9 cellular contexts compared by ENCODE assay signal in genomic region chr10:22246680-22247391, GRCh38. TPM values are rescaled to one million over a fixed set of nuclear protein-coding genes. Genes with fewer than 3 reads are reported as not detected.
DNase-seq lines count a peak whose midpoint lies in the region; ATAC-seq and TF ChIP-seq lines count a peak whose summit lies in the region.
"Had no signal": no experiment of that assay in that cellular context is flagged by ENCODE, and none has a peak within 500 bp of the region (broad histone marks: within the 10 kb centered on the region; RNA-seq: fewer than 3 reads in every experiment).

No MANE protein-coding gene starts in this region.

- H3K27me3 Mint-ChIP-seq in CD8-positive, alpha-beta T cell (ENCODE audit: low read depth) = peaks cover 19% of the 10 kb centered on the region
- H3K27me3 Mint-ChIP-seq in activated naive CD8-positive, alpha-beta T cell treated with anti-CD3 and anti-CD28 coated beads for 36 hours = peaks cover 14% of the 10 kb centered on the region

- peaks cover 2% of the 10 kb centered on the region for H3K36me3 Mint-ChIP-seq in CD8-positive, alpha-beta T cell
- peaks cover 21% of the 10 kb centered on the region for H3K36me3 Mint-ChIP-seq in activated naive CD8-positive, alpha-beta T cell treated with anti-CD3 and anti-CD28 coated beads for 36 hours

- no peak for TF ChIP-seq CTCF in CD8-positive, alpha-beta T cell (IDR thresholded peaks at IDR 0.05)
- no peak for TF ChIP-seq CTCF in lung (IDR thresholded peaks at IDR 0.05; ENCODE audit: control extremely low read depth, extremely low read depth)
- no peak for TF ChIP-seq CTCF in dorsolateral prefrontal cortex (IDR thresholded peaks at IDR 0.05 in 54 of 56, conservative IDR thresholded peaks at IDR 0.05 in 2 of 56; ENCODE audit: low read depth in 1 of 56, partially characterized antibody in 56 of 56)

- WGBS in lung, 2 donors = 53 to 64% methylated on average over 3 of the region's 3 CpGs

- no peaks in the 10 kb centered on the region for H3K27me3 ChIP-seq in CD8-positive, alpha-beta T cell (ENCODE audit: insufficient read depth, low read length)
- H3K27me3 ChIP-seq in lung (ENCODE audit: control insufficient read depth, insufficient read depth) = no peaks in the 10 kb centered on the region
- no peaks in the 10 kb centered on the region for H3K27me3 ChIP-seq in dorsolateral prefrontal cortex

- POLR2A ChIA-PET in CD8-positive, alpha-beta T cell (lab: Charles Lee) = interaction anchor here (0.6 kb wide), 1 partner anchor 280 kb away, joined by 3 read pairs; no protein-coding TSS in a partner anchor

- no peaks in the 10 kb centered on the region for H3K36me3 ChIP-seq in CD8-positive, alpha-beta T cell (ENCODE audit: insufficient read depth, low read length)
- H3K36me3 ChIP-seq in lung (ENCODE audit: control insufficient read depth in 2 of 2, insufficient read depth in 2 of 2, low read length in 2 of 2) = no peaks in the 10 kb centered on the region

- ATAC-seq in CD8-positive, alpha-beta T cell = peak; percentile 67
- ATAC-seq in lung (ENCODE audit: insufficient read depth, low FRiP score) = peak; percentile 68

- H3K9me3 Mint-ChIP-seq in CD8-positive, alpha-beta T cell = no peaks in the 10 kb centered on the region
- H3K9me3 Mint-ChIP-seq in activated naive CD8-positive, alpha-beta T cell treated with anti-CD3 and anti-CD28 coated beads for 36 hours = peaks cover 6% of the 10 kb centered on the region

- H3K4me3 ChIP-seq in CD8-positive, alpha-beta T cell (ENCODE audit: low read depth, low read length) = no peak overlapping the region
- H3K4me3 ChIP-seq in lung = no peak overlapping the region
- H3K4me3 ChIP-seq in dorsolateral prefrontal cortex = no peak overlapping the region

- H3K4me1 ChIP-seq in CD8-positive, alpha-beta T cell (ENCODE audit: insufficient read depth, low read length) = no peaks in the 10 kb centered on the region
- H3K4me1 ChIP-seq in lung (ENCODE audit: control insufficient read depth in 2 of 2, insufficient read depth in 2 of 2, low read length in 2 of 2) = no peaks in the 10 kb centered on the region

- H3K27ac ChIP-seq in CD8-positive, alpha-beta T cell (ENCODE audit: low read depth, low read length) = no peak overlapping the region
- H3K27ac ChIP-seq in lung (ENCODE audit: low read depth in 1 of 2, low read length in 1 of 2) = peak overlapping the region in 1 of 2 donors; percentile 26
- H3K27ac ChIP-seq in dorsolateral prefrontal cortex = peak overlapping the region in 4 of 59 donors; percentile 0 to 57 (median 11)

- CTCF ChIA-PET in CD8-positive, alpha-beta T cell (lab: Charles Lee) = no interaction called here

- intact Hi-C loops in CD8-positive, alpha-beta T cell (cut with DNase I, micrococcal nuclease) = loop anchor here in 1 of 2 experiments (1.0 kb wide), 1 partner anchor 18 kb away; no protein-coding TSS in a partner anchor
- intact Hi-C loops in dorsolateral prefrontal cortex (cut with DNase I) = no loop called here

- peaks cover 17% of the 10 kb centered on the region for H3K4me1 Mint-ChIP-seq in CD8-positive, alpha-beta T cell (ENCODE audit: low read depth)
- H3K4me1 Mint-ChIP-seq in activated naive CD8-positive, alpha-beta T cell treated with anti-CD3 and anti-CD28 coated beads for 36 hours = peaks cover 40% of the 10 kb centered on the region

- peak in 3 of 7 experiments; percentile 20 to 42 (median 22) for DNase-seq in CD8-positive, alpha-beta T cell
- DNase-seq in NCI-H226 (peak; percentile 97), lung (ENCODE audit: low spot score) (no peak), GDM1 (lab: John Stamatoyannopoulos, UW) (no peak), dorsolateral prefrontal cortex (no peak), OCI-M2 (lab: John Stamatoyannopoulos, UW; ENCODE audit: unreplicated experiment) (no peak), foreskin melanocyte (no peak)
- peak; percentile 55 for DNase-seq in activated naive CD8-positive, alpha-beta T cell treated with anti-CD3 and anti-CD28 coated beads for 36 hours

- no peaks in the 10 kb centered on the region for H3K9me3 ChIP-seq in CD8-positive, alpha-beta T cell (ENCODE audit: low read length)
- no peaks in the 10 kb centered on the region for H3K9me3 ChIP-seq in lung (ENCODE audit: control insufficient read depth in 2 of 2, insufficient read depth in 1 of 2, low read length in 1 of 2)

- H3K27ac Mint-ChIP-seq in CD8-positive, alpha-beta T cell = peak overlapping the region; percentile 62
- peak overlapping the region; percentile 94 for H3K27ac Mint-ChIP-seq in activated naive CD8-positive, alpha-beta T cell treated with anti-CD3 and anti-CD28 coated beads for 36 hours

- H3K4me3 Mint-ChIP-seq in CD8-positive, alpha-beta T cell = no peak overlapping the region
- peak overlapping the region; percentile 46 for H3K4me3 Mint-ChIP-seq in activated naive CD8-positive, alpha-beta T cell treated with anti-CD3 and anti-CD28 coated beads for 36 hours

RNA-seq across cellular contexts. Expression of gene EBLN1, which starts 29.0 kb away (rescaled TPM):
- not detected for total RNA-seq in CD8-positive, alpha-beta T cell
- total RNA-seq in activated naive CD8-positive, alpha-beta T cell treated with anti-CD3 and anti-CD28 coated beads for 36 hours = not detected
- total RNA-seq in lung = not detected
- not detected for polyA plus RNA-seq in lung
- total RNA-seq in dorsolateral prefrontal cortex = under 1 TPM in 2 of 120 experiments, not detected in 118; 0.47 to 0.56 TPM
- polyA plus RNA-seq: esophagus had no signal

Comparison
In these comparisons a context has a peak if more than half of its experiments do, and no peak if none do; other contexts are left out.
1. DNase-seq: peak in NCI-H226 (single experiment) and activated naive CD8-positive, alpha-beta T cell treated with anti-CD3 and anti-CD28 coated beads for 36 hours (single experiment); none in lung (single experiment), GDM1 (single experiment), dorsolateral prefrontal cortex (0 of 10), OCI-M2 (single experiment) and foreskin melanocyte (single experiment).